In the genomic region with DNA sequence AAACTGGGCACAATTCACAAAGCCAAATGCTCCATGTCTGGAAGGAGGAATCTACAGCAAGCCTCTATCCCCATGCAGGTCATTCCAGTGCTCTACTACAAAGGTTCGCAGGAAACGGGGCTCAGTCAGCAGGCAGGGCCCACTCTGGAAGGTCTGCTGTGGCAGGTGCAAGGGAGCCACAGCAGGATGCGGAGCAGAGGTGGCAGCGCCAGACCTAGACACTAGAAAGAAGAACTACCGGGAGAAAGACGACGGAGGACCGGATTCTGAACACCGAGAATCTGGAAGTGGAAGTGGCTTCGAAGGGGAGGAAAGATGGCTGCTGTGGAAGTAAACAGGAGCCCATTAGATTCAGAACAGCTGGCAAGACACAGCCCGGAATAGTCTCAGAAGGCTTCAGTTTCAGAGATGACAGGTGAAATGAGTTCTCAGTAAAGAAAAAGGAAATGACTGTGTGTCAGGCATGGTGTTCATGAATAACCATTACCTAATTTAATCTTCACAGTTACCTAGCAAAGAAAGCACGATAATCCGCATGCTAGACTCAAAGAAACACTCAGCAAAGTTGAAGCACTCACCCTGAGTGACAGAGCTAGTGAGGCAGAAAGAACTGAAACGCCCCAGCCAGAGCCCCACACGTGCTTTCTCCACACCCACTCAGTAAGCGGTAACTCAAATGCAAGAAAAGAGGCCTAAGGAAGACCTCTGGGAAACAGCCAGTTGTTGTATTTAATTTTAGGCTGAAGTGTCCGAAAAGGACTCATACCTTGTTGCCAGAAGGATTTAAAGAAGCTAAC, we compare ENCODE assay signal across 14 cellular contexts.
"Had no signal": no experiment of that assay in that cellular context is flagged by ENCODE, and none has a peak within 500 bp of the region (broad histone marks: within the 10 kb centered on the region; RNA-seq: fewer than 3 reads in every experiment).

No MANE protein-coding gene starts in this region.

- H3K27me3 ChIP-seq: stomach, tibial nerve, vagina had no signal

- ATAC-seq: activated CD8-positive, alpha-beta T cell treated with anti-CD3 and anti-CD28 coated beads for 36 hours; effector memory CD8-positive, alpha-beta T cell; naive thymus-derived CD8-positive, alpha-beta T cell had no signal

- H3K9me3 Mint-ChIP-seq: activated CD8-positive, alpha-beta T cell treated with anti-CD3 and anti-CD28 coated beads for 36 hours; brain; effector memory CD8-positive, alpha-beta T cell; naive thymus-derived CD8-positive, alpha-beta T cell had no signal

- H3K27ac Mint-ChIP-seq: activated CD8-positive, alpha-beta T cell treated with anti-CD3 and anti-CD28 coated beads for 36 hours; effector memory CD8-positive, alpha-beta T cell had no signal

- H3K27ac ChIP-seq: stomach, vagina had no signal

- H3K4me3 Mint-ChIP-seq: activated CD8-positive, alpha-beta T cell treated with anti-CD3 and anti-CD28 coated beads for 36 hours; brain; effector memory CD8-positive, alpha-beta T cell; naive thymus-derived CD8-positive, alpha-beta T cell had no signal

- DNase-seq: activated CD8-positive, alpha-beta memory T cell treated with anti-CD3 and anti-CD28 coated beads, Interleukin-2, amount 50 U/mL, for 4 hours; activated CD8-positive, alpha-beta T cell treated with anti-CD3 and anti-CD28 coated beads for 36 hours; activated naive CD4-positive, alpha-beta T cell treated with anti-CD3 and anti-CD28 coated beads, Interleukin-2, amount 50 U/mL, for 16 hours; amniotic stem cell; effector memory CD8-positive, alpha-beta T cell; erythroblast; naive thymus-derived CD8-positive, alpha-beta T cell; stimulated activated CD4-positive, alpha-beta T cell treated with anti-CD3 and anti-CD28 coated beads, Interleukin-12 subunit alpha, Interleukin-12 subunit beta, amount 100 ng/mL, for 4 hours; stomach; T-helper 2 cell had no signal

- H3K4me1 Mint-ChIP-seq: brain; naive thymus-derived CD8-positive, alpha-beta T cell had no signal

- H3K9me3 ChIP-seq: stomach, tibial nerve, vagina had no signal

- H3K27me3 Mint-ChIP-seq: activated CD8-positive, alpha-beta T cell treated with anti-CD3 and anti-CD28 coated beads for 36 hours; brain; effector memory CD8-positive, alpha-beta T cell; naive thymus-derived CD8-positive, alpha-beta T cell; progenitor cell of endocrine pancreas had no signal

- H3K4me1 ChIP-seq: stomach, vagina had no signal

- H3K4me3 ChIP-seq: stomach, tibial nerve, vagina had no signal
